In the genomic region with DNA sequence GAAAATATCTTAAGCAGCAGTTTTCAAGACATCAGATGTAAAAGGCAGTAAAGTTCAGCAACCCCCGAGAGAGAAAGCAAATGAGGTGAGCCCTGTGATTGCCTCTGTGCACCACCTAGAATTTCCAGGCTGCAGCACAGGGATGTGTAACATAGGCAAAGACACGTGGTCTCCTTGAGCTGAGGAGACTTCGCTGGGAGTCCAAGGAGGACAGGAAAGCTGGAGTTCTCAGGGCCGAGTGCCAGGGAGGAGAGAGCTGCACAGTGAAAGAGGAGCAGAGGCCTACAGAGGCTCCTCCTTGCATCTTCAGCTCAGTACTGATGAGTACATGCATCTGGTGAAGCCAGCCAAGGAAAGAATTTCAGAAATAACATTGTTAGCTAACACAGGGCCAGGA, we compare ENCODE assay signal across 28 cellular contexts. TPM values are rescaled to one million over a fixed set of nuclear protein-coding genes. Genes with fewer than 3 reads are reported as not detected.
DNase-seq lines count a peak whose midpoint lies in the region; ATAC-seq, FAIRE-seq and TF ChIP-seq lines count a peak whose summit lies in the region.
"Had no signal": no experiment of that assay in that cellular context is flagged by ENCODE, and none has a peak within 500 bp of the region (broad histone marks: within the 10 kb centered on the region; RNA-seq: fewer than 3 reads in every experiment).

No MANE protein-coding gene starts in this region.

- TF ChIP-seq CTCF in ovary (IDR thresholded peaks at IDR 0.05) (no peak), GM13976 (IDR thresholded peaks at IDR 0.05; ENCODE audit: borderline replicate concordance, control extremely low read depth, extremely low read depth, insufficient read depth, missing control alignments) (no peak)

- intact Hi-C loops in ovary (cut with DNase I) = no loop called here

- H3K27ac ChIP-seq in CD4-positive, CD25-positive, alpha-beta regulatory T cell (ENCODE audit: insufficient read depth, low read length, poor library complexity, severe bottlenecking) = peak overlapping the region; percentile 62
- no peak overlapping the region for H3K27ac ChIP-seq in ovary
- H3K27ac ChIP-seq: BLaER1 treated with 17β-estradiol and CSF1 and Interleukin-3, amounts not matched to agents 10 nM and 100 nM; breast epithelium; right lobe of liver; tibial artery had no signal

- no peak for DNase-seq in CD4-positive, CD25-positive, alpha-beta regulatory T cell
- DNase-seq in HT1080 (ENCODE audit: low read depth) (peak; percentile 54), fibroblast of gingiva (ENCODE audit: low read depth) (peak; percentile 58), ovary (peak in 3 of 5 donors; percentile 34 to 53 (median 49)), GM12892 (ENCODE audit: insufficient read length) (no peak), GM13976 (ENCODE audit: low spot score) (no peak)
- DNase-seq: activated CD4-positive, alpha-beta T cell treated with anti-CD3 and anti-CD28 coated beads for 48 hours; activated naive CD4-positive, alpha-beta T cell treated with anti-CD3 and anti-CD28 coated beads, Interleukin-2, amount 10 ng/mL, durations not matched to agents 7 days and 5 days; activated T-cell treated with anti-CD3 and anti-CD28 coated beads, Interleukin-2, amount 50 U/mL, for 72 hours; COR-L47; esophagus squamous epithelium; hypothalamus; left cardiac atrium; NCI-H1436; NCI-H2081 treated with DMSO at 0.1 percent for 48 hours; NCI-H2227 treated with DMSO at 0.1 percent for 48 hours; NCI-H526; SHP77; stimulated activated CD4-positive, alpha-beta T cell treated with anti-CD3 and anti-CD28 coated beads, Interleukin-4, amount 100 ng/mL, for 1 hour; tibial artery had no signal

- TF ChIP-seq EP300 in ovary (IDR thresholded peaks at IDR 0.05) = no peak

- peak overlapping the region; percentile 44 to 99 (median 81) for H3K27ac Mint-ChIP-seq in CD4-positive, CD25-positive, alpha-beta regulatory T cell
- H3K27ac Mint-ChIP-seq: activated naive CD4-positive, alpha-beta T cell treated with anti-CD3 and anti-CD28 coated beads, Interleukin-2, amount 10 ng/mL, durations not matched to agents 7 days and 5 days; activated T-cell treated with anti-CD3 and anti-CD28 coated beads, Interleukin-2, amount 50 U/mL, for 72 hours; memory B cell; T-helper 2 cell treated with Interferon-gamma antibody and Interleukin-4, amounts not matched to agents 5 μg/mL and 100 μg/mL, for 36 hours had no signal

- H3K9me3 ChIP-seq in CD4-positive, CD25-positive, alpha-beta regulatory T cell (ENCODE audit: control insufficient read depth in 2 of 2, low read length in 2 of 2) = peaks cover 0 to 13% of the 10 kb centered on the region in 2 experiments
- no peaks in the 10 kb centered on the region for H3K9me3 ChIP-seq in ovary
- H3K9me3 ChIP-seq: right lobe of liver had no signal

- in situ Hi-C loops in GM13976 (cut with MboI; ENCODE audit: low sequenced_read_pairs, unreplicated experiment) = no loop called here

- H3K27me3 ChIP-seq in CD4-positive, CD25-positive, alpha-beta regulatory T cell (ENCODE audit: control insufficient read depth, insufficient read depth, low read length) = peaks cover 3% of the 10 kb centered on the region
- no peaks in the 10 kb centered on the region for H3K27me3 ChIP-seq in ovary
- H3K27me3 ChIP-seq: BLaER1 treated with 17β-estradiol and CSF1 and Interleukin-3, amounts not matched to agents 10 nM and 100 nM; breast epithelium; right lobe of liver had no signal

- peaks cover 6% of the 10 kb centered on the region for H3K27me3 Mint-ChIP-seq in CD4-positive, CD25-positive, alpha-beta regulatory T cell

- no peaks in the 10 kb centered on the region for H3K36me3 Mint-ChIP-seq in CD4-positive, CD25-positive, alpha-beta regulatory T cell

- H3K36me3 ChIP-seq in CD4-positive, CD25-positive, alpha-beta regulatory T cell (ENCODE audit: control insufficient read depth, insufficient read depth, low read length) = no peaks in the 10 kb centered on the region
- no peaks in the 10 kb centered on the region for H3K36me3 ChIP-seq in ovary
- H3K36me3 ChIP-seq: BLaER1 treated with 17β-estradiol and CSF1 and Interleukin-3, amounts not matched to agents 10 nM and 100 nM; breast epithelium; esophagus squamous epithelium; right lobe of liver; tibial artery had no signal

- H3K4me3 ChIP-seq in CD4-positive, CD25-positive, alpha-beta regulatory T cell (ENCODE audit: low read depth, low read length) = peak overlapping the region; percentile 66
- no peak overlapping the region for H3K4me3 ChIP-seq in ovary
- H3K4me3 ChIP-seq: BLaER1 treated with 17β-estradiol and CSF1 and Interleukin-3, amounts not matched to agents 10 nM and 100 nM; breast epithelium; esophagus squamous epithelium; right lobe of liver; tibial artery had no signal

- TF ChIP-seq POLR2A in ovary (IDR thresholded peaks at IDR 0.05) (no peak), GM12892 (IDR thresholded peaks at IDR 0.05; ENCODE audit: low read depth, low read length) (no peak)

- ATAC-seq in CD4-positive, CD25-positive, alpha-beta regulatory T cell (ENCODE audit: low read depth in 2 of 2) = no peak
- ATAC-seq in GM19452 (IDR thresholded peaks at IDR 0.05; ENCODE audit: unreplicated experiment) = no peak
- ATAC-seq: activated T-cell treated with anti-CD3 and anti-CD28 coated beads, Interleukin-2, amount 50 U/mL, for 72 hours; left cardiac atrium had no signal

- H3K9me3 Mint-ChIP-seq in CD4-positive, CD25-positive, alpha-beta regulatory T cell = peaks cover 0 to 14% (median 4%) of the 10 kb centered on the region in 7 donors

- peak overlapping the region in 3 of 4 donors; percentile 69 to 84 (median 80) for H3K4me3 Mint-ChIP-seq in CD4-positive, CD25-positive, alpha-beta regulatory T cell
- H3K4me3 Mint-ChIP-seq: activated naive CD4-positive, alpha-beta T cell treated with anti-CD3 and anti-CD28 coated beads, Interleukin-2, amount 10 ng/mL, durations not matched to agents 7 days and 5 days; memory B cell; neural crest cell; T-helper 2 cell treated with Interferon-gamma antibody and Interleukin-4, amounts not matched to agents 5 μg/mL and 100 μg/mL, for 36 hours had no signal

- H3K4me1 Mint-ChIP-seq in CD4-positive, CD25-positive, alpha-beta regulatory T cell = peaks cover 3 to 24% (median 17%) of the 10 kb centered on the region in 4 donors
- H3K4me1 Mint-ChIP-seq: neural crest cell had no signal

- no peak for FAIRE-seq in GM12892 (lab: Jason Lieb, UNC)
- FAIRE-seq: GM12891 had no signal

- WGBS in ovary, 3 donors = 11 to 40% (median 12%) methylated on average over 4 of the region's 4 CpGs

- H3K4me1 ChIP-seq in CD4-positive, CD25-positive, alpha-beta regulatory T cell (ENCODE audit: control insufficient read depth, insufficient read depth, low read length, poor library complexity, severe bottlenecking) = no peaks in the 10 kb centered on the region
- peaks cover 6% of the 10 kb centered on the region for H3K4me1 ChIP-seq in ovary (ENCODE audit: insufficient read depth)
- H3K4me1 ChIP-seq: breast epithelium, right lobe of liver, tibial artery had no signal

RNA-seq across cellular contexts. Expression of a gene that starts 17.6 kb away (rescaled TPM):
- total RNA-seq in CD4-positive, CD25-positive, alpha-beta regulatory T cell = 60.0 TPM
- 10 to 100 TPM; 25.3 to 40.7 (median 28.8) TPM for polyA plus RNA-seq in CD4-positive, CD25-positive, alpha-beta regulatory T cell
- 19.2 and 22.7 TPM in 2 replicates for total RNA-seq in HT1080 (2014; rRNA removed; shearing (Covaris generic))
- polyA plus RNA-seq in HT1080 (2015; cell fraction: cytosol; rRNA removed) = 32.8 and 33.0 TPM in 2 replicates
- polyA plus RNA-seq in HT1080 (2015; cell fraction: nucleus; rRNA removed) = 20.5 and 25.8 TPM in 2 replicates
- 10 to 100 TPM; 26.1 to 60.8 (median 53.9) TPM for total RNA-seq in ovary
- polyA plus RNA-seq in ovary = 10 to 100 TPM; 14.1 to 25.8 TPM
- 8.1 TPM for polyA plus RNA-seq in GM12892 (2012; ENCODE audit: missing spikeins)

Comparison
In these comparisons a context has a peak if more than half of its experiments do, and no peak if none do; other contexts are left out.
1. DNase-seq: peak in HT1080 (single experiment), fibroblast of gingiva (single experiment) and ovary (3 of 5); none in CD4-positive, CD25-positive, alpha-beta regulatory T cell (0 of 3), GM12892 (single experiment) and GM13976 (single experiment).